In genomic region chr10:120421250-120421649, GRCh38 we compare ENCODE assay signal across 33 cellular contexts. TPM values are rescaled to one million over a fixed set of nuclear protein-coding genes. Genes with fewer than 3 reads are reported as not detected.
"Had no signal": no experiment of that assay in that cellular context is flagged by ENCODE, and none has a peak within 500 bp of the region (broad histone marks: within the 10 kb centered on the region; RNA-seq: fewer than 3 reads in every experiment).

No MANE protein-coding gene starts in this region.

- DNase-seq: activated CD4-positive, alpha-beta T cell treated with anti-CD3 and anti-CD28 coated beads for 36 hours; activated CD4-positive, CD25-positive, alpha-beta regulatory T cell; activated CD8-positive, alpha-beta memory T cell treated with anti-CD3 and anti-CD28 coated beads, Interleukin-2, amount 10 ng/mL, durations not matched to agents 7 days and 5 days; activated CD8-positive, alpha-beta T cell treated with anti-CD3 and anti-CD28 coated beads, Interleukin-2, amount 10 ng/mL, durations not matched to agents 7 days and 5 days; activated naive CD8-positive, alpha-beta T cell treated with anti-CD3 and anti-CD28 coated beads, Interleukin-2, amount 50 U/mL, for 24 hours; activated T-cell treated with anti-CD3 and anti-CD28 coated beads, Interleukin-2, amount 50 U/mL, for 48 hours; amygdala; body of pancreas; dorsolateral prefrontal cortex; effector memory CD4-positive, alpha-beta T cell; head of caudate nucleus; hippocampal formation; left cardiac atrium; midbrain; naive thymus-derived CD4-positive, alpha-beta T cell; pancreas; retina; sigmoid colon; small intestine; stimulated activated CD4-positive, alpha-beta T cell treated with anti-CD3 and anti-CD28 coated beads, Interleukin-15, amount 100 ng/mL, for 24 hours; stimulated activated CD4-positive, alpha-beta T cell treated with anti-CD3 and anti-CD28 coated beads, Interleukin-2, amount 100 ng/mL, for 24 hours; stimulated activated naive B cell treated with anti-CD40 and anti-IgM and Interleukin-4, amounts not matched to agents 10 μg/mL and 1 μg/mL and 100 μg/mL, for 72 hours; stomach had no signal

- H3K4me1 ChIP-seq: body of pancreas, gastroesophageal sphincter, pancreas, prostate gland, sigmoid colon, stomach, tibial nerve had no signal

- H3K36me3 ChIP-seq: cardiac muscle cell, gastroesophageal sphincter, pancreas, prostate gland, sigmoid colon, stomach, tibial nerve had no signal

- H3K4me3 ChIP-seq: body of pancreas, cardiac muscle cell, coronary artery, dorsolateral prefrontal cortex, gastroesophageal sphincter, pancreas, prostate gland, sigmoid colon, stomach, tibial nerve had no signal

- H3K4me3 Mint-ChIP-seq: activated CD4-positive, alpha-beta T cell treated with anti-CD3 and anti-CD28 coated beads for 36 hours; activated CD8-positive, alpha-beta memory T cell treated with anti-CD3 and anti-CD28 coated beads, Interleukin-2, amount 10 ng/mL, durations not matched to agents 7 days and 5 days; activated CD8-positive, alpha-beta T cell treated with anti-CD3 and anti-CD28 coated beads, Interleukin-2, amount 10 ng/mL, durations not matched to agents 7 days and 5 days; activated naive CD4-positive, alpha-beta T cell treated with anti-CD3 and anti-CD28 coated beads, Interleukin-2, amount 50 U/mL, for 24 hours; activated naive CD8-positive, alpha-beta T cell treated with anti-CD3 and anti-CD28 coated beads, Interleukin-2, amount 50 U/mL, for 24 hours; naive thymus-derived CD4-positive, alpha-beta T cell; stimulated activated naive B cell treated with anti-CD40 and anti-IgM and Interleukin-4, amounts not matched to agents 10 μg/mL and 1 μg/mL and 100 μg/mL, for 72 hours; T-helper 2 cell treated with Interferon-gamma antibody and Interleukin-4, amounts not matched to agents 5 μg/mL and 100 μg/mL, for 36 hours had no signal

- H3K36me3 Mint-ChIP-seq: activated CD8-positive, alpha-beta memory T cell treated with anti-CD3 and anti-CD28 coated beads, Interleukin-2, amount 10 ng/mL, durations not matched to agents 7 days and 5 days; activated naive CD4-positive, alpha-beta T cell treated with anti-CD3 and anti-CD28 coated beads, Interleukin-2, amount 50 U/mL, for 24 hours; naive thymus-derived CD4-positive, alpha-beta T cell; stimulated activated naive B cell treated with anti-CD40 and anti-IgM and Interleukin-4, amounts not matched to agents 10 μg/mL and 1 μg/mL and 100 μg/mL, for 72 hours had no signal

- H3K27me3 Mint-ChIP-seq: activated CD4-positive, alpha-beta T cell treated with anti-CD3 and anti-CD28 coated beads for 36 hours; activated naive CD4-positive, alpha-beta T cell treated with anti-CD3 and anti-CD28 coated beads, Interleukin-2, amount 50 U/mL, for 24 hours; activated naive CD8-positive, alpha-beta T cell treated with anti-CD3 and anti-CD28 coated beads, Interleukin-2, amount 50 U/mL, for 24 hours had no signal

- H3K4me1 Mint-ChIP-seq: activated CD4-positive, alpha-beta T cell treated with anti-CD3 and anti-CD28 coated beads for 36 hours; activated CD8-positive, alpha-beta memory T cell treated with anti-CD3 and anti-CD28 coated beads, Interleukin-2, amount 10 ng/mL, durations not matched to agents 7 days and 5 days; activated naive CD4-positive, alpha-beta T cell treated with anti-CD3 and anti-CD28 coated beads, Interleukin-2, amount 50 U/mL, for 24 hours; activated naive CD8-positive, alpha-beta T cell treated with anti-CD3 and anti-CD28 coated beads, Interleukin-2, amount 50 U/mL, for 24 hours; naive thymus-derived CD4-positive, alpha-beta T cell; stimulated activated naive B cell treated with anti-CD40 and anti-IgM and Interleukin-4, amounts not matched to agents 10 μg/mL and 1 μg/mL and 100 μg/mL, for 72 hours had no signal

- FAIRE-seq: keratinocyte, pancreas, small intestine, urothelium cell line had no signal

- H3K9me3 ChIP-seq: body of pancreas, pancreas, prostate gland, sigmoid colon, stomach, tibial nerve had no signal

- H3K27ac ChIP-seq: body of pancreas, cardiac muscle cell, coronary artery, dorsolateral prefrontal cortex, gastroesophageal sphincter, pancreas, prostate gland, sigmoid colon, stomach, tibial nerve had no signal

- H3K27ac Mint-ChIP-seq: activated CD4-positive, alpha-beta T cell treated with anti-CD3 and anti-CD28 coated beads for 36 hours; activated CD8-positive, alpha-beta memory T cell treated with anti-CD3 and anti-CD28 coated beads, Interleukin-2, amount 10 ng/mL, durations not matched to agents 7 days and 5 days; activated CD8-positive, alpha-beta T cell treated with anti-CD3 and anti-CD28 coated beads, Interleukin-2, amount 10 ng/mL, durations not matched to agents 7 days and 5 days; activated naive CD4-positive, alpha-beta T cell treated with anti-CD3 and anti-CD28 coated beads, Interleukin-2, amount 50 U/mL, for 24 hours; activated naive CD8-positive, alpha-beta T cell treated with anti-CD3 and anti-CD28 coated beads, Interleukin-2, amount 50 U/mL, for 24 hours; activated T-helper 2 cell treated with anti-CD3 and anti-CD28 coated beads, Interferon-gamma antibody, Interleukin-2, Interleukin-4, amounts not matched to agents 10 μg/mL and 5 μg/mL and 100 μg/mL, durations not matched to agents 14 hours and 24 hours and 36 hours; naive thymus-derived CD4-positive, alpha-beta T cell; stimulated activated naive B cell treated with anti-CD40 and anti-IgM and Interleukin-4, amounts not matched to agents 10 μg/mL and 1 μg/mL and 100 μg/mL, for 72 hours; T-helper 2 cell treated with Interferon-gamma antibody and Interleukin-4, amounts not matched to agents 5 μg/mL and 100 μg/mL, for 36 hours had no signal

- ATAC-seq: activated CD4-positive, alpha-beta T cell treated with anti-CD3 and anti-CD28 coated beads for 36 hours; activated CD8-positive, alpha-beta memory T cell treated with anti-CD3 and anti-CD28 coated beads, Interleukin-2, amount 10 ng/mL, durations not matched to agents 7 days and 5 days; activated CD8-positive, alpha-beta T cell treated with anti-CD3 and anti-CD28 coated beads, Interleukin-2, amount 10 ng/mL, durations not matched to agents 7 days and 5 days; activated naive CD8-positive, alpha-beta T cell treated with anti-CD3 and anti-CD28 coated beads, Interleukin-2, amount 50 U/mL, for 24 hours; body of pancreas; gastroesophageal sphincter; left cardiac atrium; naive thymus-derived CD4-positive, alpha-beta T cell; pancreas; stimulated activated naive B cell treated with anti-CD40 and anti-IgM and Interleukin-4, amounts not matched to agents 10 μg/mL and 1 μg/mL and 100 μg/mL, for 72 hours had no signal

- H3K9me3 Mint-ChIP-seq: activated naive CD4-positive, alpha-beta T cell treated with anti-CD3 and anti-CD28 coated beads, Interleukin-2, amount 50 U/mL, for 24 hours; activated naive CD8-positive, alpha-beta T cell treated with anti-CD3 and anti-CD28 coated beads, Interleukin-2, amount 50 U/mL, for 24 hours; activated T-helper 2 cell treated with anti-CD3 and anti-CD28 coated beads, Interferon-gamma antibody, Interleukin-2, Interleukin-4, amounts not matched to agents 10 μg/mL and 5 μg/mL and 100 μg/mL, durations not matched to agents 14 hours and 24 hours and 36 hours; T-helper 2 cell treated with Interferon-gamma antibody and Interleukin-4, amounts not matched to agents 5 μg/mL and 100 μg/mL, for 36 hours had no signal

- H3K27me3 ChIP-seq: body of pancreas, cardiac muscle cell, gastroesophageal sphincter, pancreas, sigmoid colon, stomach, tibial nerve had no signal

RNA-seq across cellular contexts. Expression of gene PLPP4, which starts 35.8 kb away (rescaled TPM):
- total RNA-seq: activated CD4-positive, alpha-beta T cell treated with anti-CD3 and anti-CD28 coated beads for 36 hours; activated CD8-positive, alpha-beta memory T cell treated with anti-CD3 and anti-CD28 coated beads, Interleukin-2, amount 10 ng/mL, durations not matched to agents 7 days and 5 days; activated CD8-positive, alpha-beta T cell treated with anti-CD3 and anti-CD28 coated beads, Interleukin-2, amount 10 ng/mL, durations not matched to agents 7 days and 5 days; activated T-helper 2 cell treated with anti-CD3 and anti-CD28 coated beads, Interferon-gamma antibody, Interleukin-2, Interleukin-4, amounts not matched to agents 10 μg/mL and 5 μg/mL and 100 μg/mL, durations not matched to agents 14 hours and 24 hours and 36 hours; left cardiac atrium; naive thymus-derived CD4-positive, alpha-beta T cell; stomach; tibial nerve had no signal
- polyA plus RNA-seq: naive thymus-derived CD4-positive, alpha-beta T cell; stomach had no signal
